ENCODE assay signal across 12 cellular contexts in the genomic region with DNA sequence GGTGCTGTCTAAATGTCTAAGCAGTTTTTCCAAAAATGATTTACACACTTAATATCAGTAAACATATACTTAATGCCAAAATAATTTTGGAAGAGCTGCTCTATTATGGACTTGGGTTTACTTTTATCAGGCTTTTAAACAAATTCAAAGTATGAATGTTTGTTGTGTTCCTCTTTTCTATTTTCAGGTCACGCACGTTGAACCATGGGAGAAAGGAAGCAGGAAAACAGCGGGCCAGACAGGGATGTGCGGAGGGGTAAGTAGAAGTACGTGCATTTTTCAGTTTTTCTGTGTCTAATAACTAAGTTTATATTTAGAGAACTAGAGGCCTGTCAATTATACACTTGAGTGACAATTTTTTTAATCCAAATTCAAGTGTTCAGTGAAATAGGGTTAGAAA. TPM values are rescaled to one million over a fixed set of nuclear protein-coding genes. Genes with fewer than 3 reads are reported as not detected.
DNase-seq lines count a peak whose midpoint lies in the region; ATAC-seq and TF ChIP-seq lines count a peak whose summit lies in the region.
"Had no signal": no experiment of that assay in that cellular context is flagged by ENCODE, and none has a peak within 500 bp of the region (broad histone marks: within the 10 kb centered on the region; RNA-seq: fewer than 3 reads in every experiment).

No MANE protein-coding gene starts in this region.

- H3K9me3 ChIP-seq in psoas muscle, result no peaks in the 10 kb centered on the region
- H3K9me3 ChIP-seq in ascending aorta, result no peaks in the 10 kb centered on the region
- H3K9me3 ChIP-seq in transverse colon, result no peaks in the 10 kb centered on the region

- H3K27ac ChIP-seq in psoas muscle (peak overlapping the region; percentile 51), ascending aorta (no peak overlapping the region), transverse colon (peak overlapping the region in 1 of 4 donors; percentile 97)

- no peak for TF ChIP-seq POLR2A in transverse colon (IDR thresholded peaks at IDR 0.05)

- H3K4me1 ChIP-seq in psoas muscle (peaks cover 29% of the 10 kb centered on the region), ascending aorta (peaks cover 0 to 16% of the 10 kb centered on the region in 2 donors), transverse colon (peaks cover 13 to 35% (median 19%) of the 10 kb centered on the region in 4 donors)

- no peaks in the 10 kb centered on the region for H3K9me3 Mint-ChIP-seq in T-helper 1 cell treated with Interleukin-12 subunit alpha and Interleukin-12 subunit beta and Interleukin-4 antibody, amounts not matched to agents 30 μg/mL and 1 μg/mL, for 36 hours
- H3K9me3 Mint-ChIP-seq in central memory CD8-positive, alpha-beta T cell, result no peaks in the 10 kb centered on the region

- intact Hi-C loops in psoas muscle (cut with DNase I), result loop anchor here in 1 of 2 donors (2.0 kb wide), 1 partner anchor 49 kb away; no protein-coding TSS in a partner anchor
- intact Hi-C loops in ascending aorta (cut with DNase I), result no loop called here
- intact Hi-C loops in transverse colon (cut with DNase I; ENCODE audit: low total_unique reads), result no loop called here

- DNase-seq in T-helper 1 cell (no peak), MV-4-11 (lab: John Stamatoyannopoulos, UW) (peak; percentile 15), psoas muscle (no peak), ascending aorta (ENCODE audit: low spot score in 2 of 2) (no peak), transverse colon (no peak)
- DNase-seq in central memory CD8-positive, alpha-beta T cell (ENCODE audit: low spot score in 2 of 2), result no peak
- DNase-seq: ACHN; activated gamma-delta T cell; effector CD8-positive, alpha-beta T cell had no signal

- 72 to 76% (median 73%) methylated on average over 5 of the region's 5 CpGs for WGBS in psoas muscle, 3 donors
- WGBS in transverse colon (ENCODE audit: low coverage in 1 of 2), 2 donors, result 70 to 76% methylated on average over 5 of the region's 5 CpGs

- H3K4me3 ChIP-seq in psoas muscle (peak overlapping the region; percentile 85), ascending aorta (peak overlapping the region in 1 of 2 donors; percentile 22), transverse colon (peak overlapping the region in 1 of 4 donors; percentile 83)

- no peak for TF ChIP-seq CTCF in psoas muscle (IDR thresholded peaks at IDR 0.05)
- no peak for TF ChIP-seq CTCF in ascending aorta (IDR thresholded peaks at IDR 0.05)
- TF ChIP-seq CTCF in transverse colon (IDR thresholded peaks at IDR 0.05), result no peak

- H3K27me3 Mint-ChIP-seq in T-helper 1 cell treated with Interleukin-12 subunit alpha and Interleukin-12 subunit beta and Interleukin-4 antibody, amounts not matched to agents 30 μg/mL and 1 μg/mL, for 36 hours (ENCODE audit: low read depth), result no peaks in the 10 kb centered on the region
- H3K27me3 Mint-ChIP-seq in central memory CD8-positive, alpha-beta T cell, result no peaks in the 10 kb centered on the region

- peaks cover 56% of the 10 kb centered on the region for H3K4me1 Mint-ChIP-seq in T-helper 1 cell treated with Interleukin-12 subunit alpha and Interleukin-12 subunit beta and Interleukin-4 antibody, amounts not matched to agents 30 μg/mL and 1 μg/mL, for 36 hours (ENCODE audit: low read depth)
- peaks cover 61% of the 10 kb centered on the region for H3K4me1 Mint-ChIP-seq in central memory CD8-positive, alpha-beta T cell

- no peak for TF ChIP-seq EP300 in transverse colon (IDR thresholded peaks at IDR 0.05; ENCODE audit: low read depth)

- peak overlapping the region; percentile 88 for H3K27ac Mint-ChIP-seq in T-helper 1 cell treated with Interleukin-12 subunit alpha and Interleukin-12 subunit beta and Interleukin-4 antibody, amounts not matched to agents 30 μg/mL and 1 μg/mL, for 36 hours
- H3K27ac Mint-ChIP-seq in central memory CD8-positive, alpha-beta T cell (ENCODE audit: low read depth), result peak overlapping the region; percentile 77

- H3K36me3 Mint-ChIP-seq in T-helper 1 cell treated with Interleukin-12 subunit alpha and Interleukin-12 subunit beta and Interleukin-4 antibody, amounts not matched to agents 30 μg/mL and 1 μg/mL, for 36 hours (ENCODE audit: low read depth), result peaks cover 65% of the 10 kb centered on the region
- H3K36me3 Mint-ChIP-seq in central memory CD8-positive, alpha-beta T cell (ENCODE audit: insufficient read depth), result peaks cover 76% of the 10 kb centered on the region

- peak overlapping the region; percentile 87 for H3K4me3 Mint-ChIP-seq in T-helper 1 cell treated with Interleukin-12 subunit alpha and Interleukin-12 subunit beta and Interleukin-4 antibody, amounts not matched to agents 30 μg/mL and 1 μg/mL, for 36 hours
- H3K4me3 Mint-ChIP-seq in central memory CD8-positive, alpha-beta T cell, result peak overlapping the region; percentile 68

- H3K36me3 ChIP-seq in psoas muscle (ENCODE audit: insufficient read depth in 1 of 2, low read depth in 1 of 2) (peaks cover 15 to 54% of the 10 kb centered on the region in 2 donors), ascending aorta (peaks cover 40 to 50% of the 10 kb centered on the region in 2 donors), transverse colon (peaks cover 0 to 53% (median 22%) of the 10 kb centered on the region in 4 donors)

- no peaks in the 10 kb centered on the region for H3K27me3 ChIP-seq in psoas muscle (ENCODE audit: insufficient read depth in 3 of 3, low read length in 2 of 3)
- H3K27me3 ChIP-seq in ascending aorta, result no peaks in the 10 kb centered on the region
- H3K27me3 ChIP-seq in transverse colon, result no peaks in the 10 kb centered on the region

- in situ Hi-C loops in transverse colon (cut with MboI; ENCODE audit: low pct_ligation_motif_present in 1 of 4, low pct_unique_long_range_greater_than_20kb in 1 of 4, low sequenced_read_pairs in 3 of 4), result loop anchor here in 1 of 4 donors (10.0 kb wide), 1 partner anchor 49 kb away; the partner anchor contains the start of gene STXBP3

- no peak for ATAC-seq in central memory CD8-positive, alpha-beta T cell (replicated peaks; ENCODE audit: extremely low read depth, poor library complexity, severe bottlenecking)
- no peak for ATAC-seq in psoas muscle
- ATAC-seq in GM21529 (IDR thresholded peaks at IDR 0.05; ENCODE audit: unreplicated experiment), result no peak

RNA-seq across cellular contexts. Expression of gene PRPF38B, which starts 3.4 kb away (rescaled TPM):
- 10 to 100 TPM; 13.3 to 19.6 (median 16.5) TPM for total RNA-seq in psoas muscle
- 10 to 100 TPM; 14.2 to 28.9 (median 19.2) TPM for polyA plus RNA-seq in psoas muscle
- total RNA-seq in ascending aorta, result 9.0 TPM
- total RNA-seq in transverse colon, result 10 to 100 TPM; 11.7 to 56.4 (median 39.2) TPM

RNA-seq across cellular contexts. Expression of gene FNDC7, which starts 17.2 kb away (rescaled TPM):
- total RNA-seq in psoas muscle, result under 1 TPM in 1 of 4 donors, not detected in 3; 0.32 TPM
- under 1 TPM in 1 of 3 donors, not detected in 2; 0.09 TPM for polyA plus RNA-seq in psoas muscle
- not detected for total RNA-seq in ascending aorta
- total RNA-seq in transverse colon, result not detected
- total RNA-seq: M059J had no signal

RNA-seq across cellular contexts. Expression of gene HENMT1, which starts 34.6 kb away (rescaled TPM):
- total RNA-seq in psoas muscle, result 1 to 10 TPM; 1.4 to 1.8 (median 1.6) TPM
- polyA plus RNA-seq in psoas muscle, result 1 to 10 TPM; 1.2 to 4.1 (median 3.6) TPM
- not detected for total RNA-seq in ascending aorta
- total RNA-seq in transverse colon, result 1 to 10 TPM in 2 of 4 donors, not detected in 2; 4.8 to 5.1 TPM
- total RNA-seq: M059J had no signal

RNA-seq across cellular contexts. Expression of gene STXBP3, which starts 51.0 kb away (rescaled TPM):
- 10 to 100 TPM; 13.6 to 22.3 (median 17.7) TPM for total RNA-seq in psoas muscle
- 10 to 100 TPM; 12.7 to 21.1 (median 16.5) TPM for polyA plus RNA-seq in psoas muscle
- total RNA-seq in ascending aorta, result 13.7 TPM
- total RNA-seq in transverse colon, result 100 to 1,000 TPM in 1 of 4 donors, 10 to 100 TPM in 3; 33.3 to 134 (median 76.3) TPM
